In the genomic region with DNA sequence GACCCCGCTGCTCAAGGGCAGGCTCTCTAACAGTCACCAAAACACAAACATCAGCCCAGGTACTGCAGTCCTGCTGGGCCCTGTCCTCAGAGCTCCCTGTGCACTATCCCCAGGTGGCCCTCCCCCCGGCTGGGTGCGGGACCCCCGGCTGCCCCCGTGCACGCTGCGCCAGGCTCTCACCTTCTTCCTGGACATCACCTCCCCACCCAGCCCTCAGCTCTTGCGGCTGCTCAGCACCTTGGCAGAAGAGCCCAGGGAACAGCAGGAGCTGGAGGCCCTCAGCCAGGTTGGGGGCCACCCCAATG, we compare ENCODE assay signal across 1 cellular context.
TF ChIP-seq lines count a peak whose summit lies in the region.

No MANE protein-coding gene starts in this region.

TF ChIP-seq in H1, 55 proteins besides CTCF, POLR2A, EP300 and RAD21:
- TF ChIP-seq SP2 (IDR thresholded peaks at IDR 0.05; ENCODE audit: low read length): no peak
- TF ChIP-seq SAP30 (IDR thresholded peaks at IDR 0.05; ENCODE audit: insufficient read depth, insufficient replicate concordance, low read length): no peak
- TF ChIP-seq GABPA (IDR thresholded peaks at IDR 0.05; ENCODE audit: borderline replicate concordance, insufficient read depth, low read length): no peak
- TF ChIP-seq HDAC6 (IDR thresholded peaks at IDR 0.05; ENCODE audit: low read depth, low read length): no peak
